Comparison of ENCODE assay signal across 8 cellular contexts in the genomic region with DNA sequence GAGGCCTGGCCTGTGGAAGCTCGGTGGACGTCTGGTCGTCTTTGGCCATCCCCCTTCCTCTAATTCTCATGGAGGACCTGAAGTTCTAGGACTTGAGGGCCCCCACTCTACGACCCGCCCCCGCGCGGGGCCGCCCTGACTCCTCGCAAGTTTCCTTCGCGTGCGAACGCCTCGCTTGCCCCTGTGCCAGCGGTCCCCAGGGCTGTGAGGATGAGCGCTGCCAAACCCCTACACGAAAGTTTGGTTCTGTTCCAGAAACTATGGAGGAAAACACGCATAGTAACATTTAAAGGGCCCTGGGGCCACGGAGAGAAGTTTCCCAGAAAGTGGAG. TPM values are rescaled to one million over a fixed set of nuclear protein-coding genes. Genes with fewer than 3 reads are reported as not detected.
DNase-seq lines count a peak whose midpoint lies in the region; ATAC-seq and TF ChIP-seq lines count a peak whose summit lies in the region.

No MANE protein-coding gene starts in this region.

- H3K27me3 ChIP-seq in osteoblast (ENCODE audit: insufficient read depth, low read length) = no peaks in the 10 kb centered on the region

- no peak for TF ChIP-seq CTCF in osteoblast (IDR thresholded peaks at IDR 0.05; ENCODE audit: extremely low read depth, low read depth, low read length)

- H3K36me3 ChIP-seq in SK-N-MC (ENCODE audit: insufficient read depth, low read length) (no peaks in the 10 kb centered on the region), osteoblast (ENCODE audit: insufficient read depth, low read length) (peaks cover 13% of the 10 kb centered on the region)

- H3K9me3 ChIP-seq in SK-N-MC (ENCODE audit: low read depth, low read length) (no peaks in the 10 kb centered on the region), osteoblast (ENCODE audit: low read depth, low read length) (no peaks in the 10 kb centered on the region)

- H3K27ac ChIP-seq in SK-N-MC = no peak overlapping the region
- H3K27ac ChIP-seq in osteoblast (ENCODE audit: low read depth, low read length) = peak overlapping the region; percentile 90

- peaks cover 44% of the 10 kb centered on the region for H3K79me2 ChIP-seq in osteoblast (ENCODE audit: insufficient read depth, low read length)

- peaks cover 3% of the 10 kb centered on the region for H4K20me1 ChIP-seq in osteoblast (ENCODE audit: insufficient read depth, low read length)

- peaks cover 55% of the 10 kb centered on the region for H3K4me1 ChIP-seq in osteoblast (ENCODE audit: insufficient read depth, low read length)

- no peak overlapping the region for H3K9ac ChIP-seq in SK-N-MC (ENCODE audit: insufficient read length)

- peak overlapping the region; percentile 77 for H3K4me3 ChIP-seq in SK-N-MC
- peak overlapping the region; percentile 85 for H3K4me3 ChIP-seq in osteoblast (ENCODE audit: insufficient read depth, low read length)

- peak overlapping the region; percentile 75 for H2AFZ ChIP-seq in osteoblast (ENCODE audit: low read length)

- ATAC-seq in GM19351 (IDR thresholded peaks at IDR 0.05; ENCODE audit: unreplicated experiment) (peak; percentile 12), HG03378 (IDR thresholded peaks at IDR 0.05; ENCODE audit: unreplicated experiment) (no peak), GM21515 (IDR thresholded peaks at IDR 0.05; ENCODE audit: unreplicated experiment) (no peak)

- H3K4me2 ChIP-seq in osteoblast (ENCODE audit: insufficient read depth, low read length) = peak overlapping the region; percentile 72

- DNase-seq in SK-N-MC (ENCODE audit: low read depth, low spot score) (no peak), fibroblast of gingiva (ENCODE audit: low read depth) (peak; percentile 76), osteoblast (ENCODE audit: insufficient read length, low spot score, missing footprints) (no peak), HK-2 (ENCODE audit: unreplicated experiment) (no peak)
- DNase-seq in activated CD4-positive, CD25-positive, alpha-beta regulatory T cell (lab: John Stamatoyannopoulos, UW) = no peak

RNA-seq across cellular contexts. Expression of a gene that starts 0.3 kb away (rescaled TPM):
- 204 and 219 TPM in 2 replicates for total RNA-seq in osteoblast
